ENCODE assay signal across 16 cellular contexts in the genomic region with DNA sequence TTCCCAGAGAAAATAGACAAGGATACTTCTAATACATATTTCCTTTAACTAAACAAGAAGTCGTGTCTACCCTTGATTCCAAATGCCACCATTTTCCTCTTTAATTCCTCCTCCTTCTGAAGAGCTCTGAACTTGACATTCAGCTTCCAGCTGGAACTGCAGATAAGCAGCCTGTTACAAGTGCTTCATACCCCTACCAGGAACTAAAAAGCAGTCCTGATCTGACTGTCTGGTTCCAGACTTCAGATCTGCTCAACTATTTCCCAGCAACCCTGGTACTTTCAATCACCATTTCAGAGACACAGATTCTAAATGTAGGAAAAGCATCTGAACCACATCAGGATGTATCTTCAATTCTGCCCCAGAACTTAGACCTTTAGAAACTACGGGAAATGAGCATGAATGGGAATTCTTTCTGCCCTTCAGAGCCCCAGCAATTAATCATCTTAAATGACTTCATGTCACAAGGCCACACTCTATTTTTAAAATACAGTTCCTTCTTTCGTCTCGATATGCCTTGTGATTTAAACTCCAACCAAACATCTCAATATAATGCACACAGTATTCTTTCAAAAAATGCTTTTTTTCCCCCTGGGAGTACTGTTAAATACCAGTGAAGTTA.
DNase-seq lines count a peak whose midpoint lies in the region; ATAC-seq and TF ChIP-seq lines count a peak whose summit lies in the region.
"Had no signal": no experiment of that assay in that cellular context is flagged by ENCODE, and none has a peak within 500 bp of the region (broad histone marks: within the 10 kb centered on the region; RNA-seq: fewer than 3 reads in every experiment).

No MANE protein-coding gene starts in this region.

- H3K27me3 ChIP-seq in layer of hippocampus (ENCODE audit: control insufficient read depth, insufficient read depth, low read length) (no peaks in the 10 kb centered on the region), BE2C (no peaks in the 10 kb centered on the region)

- in situ Hi-C loops in SK-MEL-5 (cut with HindIII; ENCODE audit: low pct_unique_long_range_greater_than_20kb, low sequenced_read_pairs) = no loop called here

- peak overlapping the region; percentile 3 for H3K27ac ChIP-seq in layer of hippocampus (ENCODE audit: low read depth, low read length)
- peak overlapping the region; percentile 18 for H3K27ac ChIP-seq in substantia nigra (ENCODE audit: low read depth, low read length, poor library complexity, severe bottlenecking)

- no peak for TF ChIP-seq CTCF in BE2C (IDR thresholded peaks at IDR 0.05; ENCODE audit: low read depth, low read length)

- H3K9me3 ChIP-seq in BE2C = no peaks in the 10 kb centered on the region

- H3K36me3 ChIP-seq in BE2C = no peaks in the 10 kb centered on the region

- H3K4me1 ChIP-seq in BE2C = no peaks in the 10 kb centered on the region
- H3K4me1 ChIP-seq: Caco-2 had no signal

- H3K4me3 ChIP-seq in BE2C (ENCODE audit: low read depth, low read length) = no peak overlapping the region

- DNase-seq in DMS53 (lab: John Stamatoyannopoulos, UW) = peak; percentile 17
- no peak for DNase-seq in DMS53 treated with DMSO at 0.1 percent for 48 hours (lab: John Stamatoyannopoulos, UW; ENCODE audit: unreplicated experiment)
- peak; percentile 79 for DNase-seq in SK-MEL-5 (ENCODE audit: low read depth, low spot score)
- DNase-seq in substantia nigra (lab: John Stamatoyannopoulos, UW) = no peak
- DNase-seq in kidney glomerular epithelial cell (lab: John Stamatoyannopoulos, UW) = no peak
- no peak for DNase-seq in BE2C
- DNase-seq: 8988T; activated CD4-positive, alpha-beta T cell treated with anti-CD3 and anti-CD28 coated beads, Interleukin-2, amount 50 U/mL, for 48 hours; Caco-2; HFFc6; NCI-H1048; NCI-H524 treated with DMSO at 0.1 percent for 48 hours; SHP77 had no signal

- ATAC-seq in GM21381 (IDR thresholded peaks at IDR 0.05; ENCODE audit: unreplicated experiment) = no peak
- ATAC-seq: natural killer cell treated with Interleukin-12 subunit alpha and Interleukin-12 subunit beta and Interleukin-15 and Interleukin-18, amount 100 ng/mL, for 72 hours had no signal

Comparison
In these comparisons a context has a peak if more than half of its experiments do, and no peak if none do; other contexts are left out.
1. DNase-seq: peak in DMS53 (single experiment) and SK-MEL-5 (single experiment); none in DMS53 treated with DMSO at 0.1 percent for 48 hours (single experiment), substantia nigra (0 of 49), kidney glomerular epithelial cell (single experiment) and BE2C (single experiment).